Comparison of ENCODE assay signal across 34 cellular contexts in the genomic region with DNA sequence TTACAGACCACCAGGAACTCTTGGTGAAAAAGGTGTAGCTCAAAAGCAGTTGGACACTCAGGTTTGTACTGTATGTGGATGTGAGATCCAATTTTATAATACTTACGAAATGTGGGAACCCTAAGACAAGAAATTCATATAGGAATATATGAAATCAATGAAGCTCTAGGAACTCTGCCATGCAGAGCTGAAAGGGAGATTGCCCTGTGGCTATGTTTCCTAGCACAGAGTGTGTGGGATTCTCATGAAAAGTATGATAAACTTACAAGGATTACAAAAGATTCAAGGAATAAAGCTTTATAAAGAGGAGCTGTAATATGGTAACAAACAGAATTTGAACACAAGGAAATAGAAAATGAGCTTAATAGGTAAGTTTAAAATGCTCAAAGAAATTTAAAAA.
"Had no signal": no experiment of that assay in that cellular context is flagged by ENCODE, and none has a peak within 500 bp of the region (broad histone marks: within the 10 kb centered on the region; RNA-seq: fewer than 3 reads in every experiment).

No MANE protein-coding gene starts in this region.

- H3K27ac ChIP-seq: KMS-11 had no signal

- DNase-seq: Karpas-422, Kasumi-1, KG1, MG63, MM.1S, MV-4-11, NCI-H1048, NCI-H1092, NCI-H1092 treated with DMSO at 0.1 percent for 48 hours, NCI-H1105, NCI-H1105 treated with DMSO at 0.1 percent for 48 hours, NCI-H1417, NCI-H1417 treated with DMSO at 0.1 percent for 48 hours, NCI-H1436, NCI-H1436 treated with DMSO at 0.1 percent for 48 hours, NCI-H146, NCI-H1694, NCI-H1694 treated with DMSO at 0.1 percent for 48 hours, NCI-H187, NCI-H187 treated with DMSO at 0.1 percent for 48 hours, NCI-H1930, NCI-H2029, NCI-H2029 treated with DMSO at 0.1 percent for 48 hours, NCI-H2081, NCI-H2081 treated with DMSO at 0.1 percent for 48 hours, NCI-H2107, NCI-H2171, NCI-H2171 treated with DMSO at 0.1 percent for 48 hours, NCI-H2227 treated with DMSO at 0.1 percent for 48 hours, NCI-H345, NCI-H446, NCI-H446 treated with DMSO at 0.1 percent for 48 hours, NCI-H510A had no signal

- H3K9me3 ChIP-seq: MG63 had no signal

- H3K4me3 ChIP-seq: MG63 had no signal

- H3K27me3 ChIP-seq: MG63 had no signal

- H3K9ac ChIP-seq: KMS-11 had no signal

- H3K4me2 ChIP-seq: KMS-11 had no signal

- H3K36me3 ChIP-seq: MG63 had no signal
